ENCODE assay signal across 34 cellular contexts in genomic region chr4:96301727-96302126, GRCh38.
"Had no signal": no experiment of that assay in that cellular context is flagged by ENCODE, and none has a peak within 500 bp of the region (broad histone marks: within the 10 kb centered on the region; RNA-seq: fewer than 3 reads in every experiment).

No MANE protein-coding gene starts in this region.

- H3K9me3 ChIP-seq: adrenal gland, body of pancreas, breast epithelium had no signal

- H3K27me3 ChIP-seq: adrenal gland, body of pancreas, brain microvascular endothelial cell, breast epithelium had no signal

- ATAC-seq: activated CD8-positive, alpha-beta T cell treated with anti-CD3 and anti-CD28 coated beads for 36 hours; activated naive CD4-positive, alpha-beta T cell treated with anti-CD3 and anti-CD28 coated beads, Interleukin-2, amount 50 U/mL, for 72 hours; activated T-cell treated with anti-CD3 and anti-CD28 coated beads, Interleukin-2, amount 50 U/mL, for 4 hours; activated T-cell treated with anti-CD3 and anti-CD28 coated beads, Interleukin-2, amount 50 U/mL, for 72 hours; activated T-helper 17 cell treated with anti-CD3 and anti-CD28 coated beads, Interleukin-2, amount 50 U/mL, for 72 hours; body of pancreas had no signal

- FAIRE-seq: astrocyte, colon, TTC549 had no signal

- H3K27ac ChIP-seq: adrenal gland, body of pancreas, brain microvascular endothelial cell, breast epithelium, VCaP had no signal

- DNase-seq: activated B cell treated with CpG ODN at 0.5 μM for 24 hours; activated CD4-positive, alpha-beta memory T cell treated with anti-CD3 and anti-CD28 coated beads for 36 hours; activated CD4-positive, alpha-beta T cell treated with anti-CD3 and anti-CD28 coated beads for 4 hours; activated CD4-positive, alpha-beta T cell treated with anti-CD3 and anti-CD28 coated beads, Interleukin-2, amount 10 ng/mL, durations not matched to agents 24 days and 14 days; activated CD4-positive, alpha-beta T cell treated with anti-CD3 and anti-CD28 coated beads, Interleukin-2, amount 50 U/mL, for 1 hour; activated CD4-positive, alpha-beta T cell treated with anti-CD3 and anti-CD28 coated beads, Interleukin-2, amount 50 U/mL, for 4 hours; activated CD4-positive, CD25-positive, alpha-beta regulatory T cell treated with anti-CD3 and anti-CD28 coated beads, Interleukin-2, amount 50 U/mL, for 72 hours; activated CD8-positive, alpha-beta memory T cell treated with anti-CD3 and anti-CD28 coated beads, Interleukin-2, amount 50 U/mL, for 4 hours; activated CD8-positive, alpha-beta T cell treated with anti-CD3 and anti-CD28 coated beads for 36 hours; activated effector memory CD4-positive, alpha-beta T cell treated with anti-CD3 and anti-CD28 coated beads, Interleukin-2, amount 50 U/mL, for 16 hours; activated gamma-delta T cell treated with Interleukin-2 at 50 U/mL for 16 hours; activated naive CD4-positive, alpha-beta T cell; activated naive CD4-positive, alpha-beta T cell treated with anti-CD3 and anti-CD28 coated beads for 36 hours; activated naive CD4-positive, alpha-beta T cell treated with anti-CD3 and anti-CD28 coated beads, Interleukin-2, amount 50 U/mL, for 16 hours; activated naive CD8-positive, alpha-beta T cell treated with anti-CD3 and anti-CD28 coated beads for 36 hours; activated T-cell treated with anti-CD3 and anti-CD28 coated beads for 4 hours; activated T-cell treated with anti-CD3 and anti-CD28 coated beads, Interleukin-2, amount 50 U/mL, for 1 hour; activated T-cell treated with anti-CD3 and anti-CD28 coated beads, Interleukin-2, amount 50 U/mL, for 4 hours; activated T-cell treated with anti-CD3 and anti-CD28 coated beads, Interleukin-2, amount 50 U/mL, for 72 hours; adrenal gland; amniotic stem cell; aorta; body of pancreas; brain microvascular endothelial cell; central memory CD4-positive, alpha-beta T cell; T-helper 2 cell; T-helper 9 cell had no signal

- H3K36me3 ChIP-seq: adrenal gland, brain microvascular endothelial cell, breast epithelium had no signal

- H3K4me3 ChIP-seq: adrenal gland, body of pancreas, breast epithelium had no signal

- H3K4me1 ChIP-seq: body of pancreas, breast epithelium had no signal
